12 cellular contexts compared by ENCODE assay signal in the genomic region with DNA sequence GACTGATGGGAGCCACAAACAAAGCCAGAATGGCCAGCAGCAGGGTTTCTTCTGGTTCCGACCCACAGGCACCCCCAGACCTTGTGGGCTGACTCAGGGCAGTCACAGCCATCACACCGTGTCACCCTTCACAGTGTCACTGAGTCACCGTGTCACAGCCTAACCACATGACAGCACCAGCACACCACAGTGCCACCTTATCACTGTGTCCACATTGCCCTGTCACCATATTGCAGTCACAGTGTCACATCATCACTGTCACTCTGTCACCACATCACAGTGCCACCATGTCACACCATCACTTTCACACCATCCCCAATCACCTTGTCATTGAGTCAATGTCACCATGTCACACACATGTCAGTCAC.
DNase-seq lines count a peak whose midpoint lies in the region; ATAC-seq, FAIRE-seq and TF ChIP-seq lines count a peak whose summit lies in the region.
"Had no signal": no experiment of that assay in that cellular context is flagged by ENCODE, and none has a peak within 500 bp of the region (broad histone marks: within the 10 kb centered on the region; RNA-seq: fewer than 3 reads in every experiment).

No MANE protein-coding gene starts in this region.

- H3K36me3 ChIP-seq in GM12878 (ENCODE audit: control insufficient read depth in 2 of 2, insufficient read depth in 2 of 2, low read length in 1 of 2) = no peaks in the 10 kb centered on the region
- no peaks in the 10 kb centered on the region for H3K36me3 ChIP-seq in spleen
- H3K36me3 ChIP-seq: thyroid gland had no signal

- H3K9me3 ChIP-seq in GM12878 (replicated peaks; ENCODE audit: control insufficient read depth, insufficient read depth, low read length) = no peaks in the 10 kb centered on the region
- no peaks in the 10 kb centered on the region for H3K9me3 ChIP-seq in spleen
- H3K9me3 ChIP-seq: thyroid gland had no signal

- no peak overlapping the region for H3K27ac Mint-ChIP-seq in type B pancreatic cell

- POLR2A ChIA-PET in GM12878 (lab: Charles Lee) = no interaction called here

- no peak for TF ChIP-seq EP300 in GM12878 (IDR thresholded peaks at IDR 0.05; ENCODE audit: borderline replicate concordance in 1 of 2, control insufficient read depth in 1 of 2, low read depth in 2 of 2, low read length in 2 of 2)

- no peak for FAIRE-seq in GM12878 (lab: Jason Lieb, UNC)
- FAIRE-seq: kidney had no signal

- RAD21 ChIA-PET in GM12878 (lab: Charles Lee; ENCODE audit: unreplicated experiment) = interaction anchor here (1.3 kb wide), 1 partner anchor 51 kb away, joined by 5 read pairs; no protein-coding TSS in a partner anchor

- no peak for TF ChIP-seq RAD21 in GM12878 (IDR thresholded peaks at IDR 0.05; ENCODE audit: insufficient read depth, low read depth, low read length)

- TF ChIP-seq POLR2A in GM12878 (IDR thresholded peaks at IDR 0.05; ENCODE audit: low read depth, low read length) (no peak), spleen (IDR thresholded peaks at IDR 0.05) (no peak)

- in situ Hi-C loops in GM12878 (cut with MboI) = no loop called here

- TF ChIP-seq CTCF in GM12878 (IDR thresholded peaks at IDR 0.05 in 2 of 3, conservative IDR thresholded peaks at IDR 0.05 in 1 of 3; ENCODE audit: control insufficient read depth in 2 of 3, extremely low read depth in 1 of 3, insufficient read depth in 1 of 3, low read depth in 3 of 3, low read length in 3 of 3) (no peak), spleen (IDR thresholded peaks at IDR 0.05 in 8 of 11, conservative IDR thresholded peaks at IDR 0.05 in 3 of 11) (no peak), type B pancreatic cell (conservative IDR thresholded peaks at IDR 0.05) (no peak)

- ATAC-seq in GM12878 = peak; percentile 72
- no peak for ATAC-seq in GM19467 (IDR thresholded peaks at IDR 0.05; ENCODE audit: unreplicated experiment)

- intact Hi-C loops in GM12878 (cut with micrococcal nuclease; ENCODE audit: unreplicated experiment) (no loop called here), spleen (cut with DNase I; ENCODE audit: low total_unique reads) (no loop called here)

- no peak overlapping the region for H3K4me3 ChIP-seq in Jurkat, Clone E6-1 (ENCODE audit: low read length)
- H3K4me3 ChIP-seq in GM12878 (no peak overlapping the region), spleen (no peak overlapping the region)
- H3K4me3 ChIP-seq: thyroid gland had no signal

- no peaks in the 10 kb centered on the region for H3K27me3 ChIP-seq in GM12878 (replicated peaks in 1 of 2; ENCODE audit: control insufficient read depth in 2 of 2, insufficient read depth in 2 of 2, low read length in 1 of 2)
- no peaks in the 10 kb centered on the region for H3K27me3 ChIP-seq in spleen (replicated peaks in 1 of 7)
- H3K27me3 ChIP-seq: thyroid gland had no signal

- 27% methylated on average over 3 of the region's 3 CpGs for WGBS in GM12878 (ENCODE audit: insufficient coverage, insufficient replicate concordance, low lambda C conversion rate, missing lambda C conversion rate)
- WGBS in spleen, 5 donors = 35 to 58% (median 41%) methylated on average over 3 of the region's 3 CpGs

- H3K4me3 Mint-ChIP-seq in type B pancreatic cell = no peak overlapping the region

- H3K27me3 Mint-ChIP-seq in type B pancreatic cell = no peaks in the 10 kb centered on the region

- 0 out of 2 replicates have a peak overlapping the region, but pooled peaks have one; percentile 8 for H3K27ac ChIP-seq in GM12878 (ENCODE audit: control insufficient read depth, insufficient read depth)
- peak overlapping the region in 2 of 8 donors; percentile 52 to 59 for H3K27ac ChIP-seq in spleen
- H3K27ac ChIP-seq: 22Rv1, thyroid gland had no signal

- H3K9ac ChIP-seq in GM12878 (ENCODE audit: control insufficient read depth, insufficient read depth, low read length) = no peak overlapping the region

- H4K20me1 ChIP-seq in GM12878 (ENCODE audit: control insufficient read depth, insufficient read depth) = no peaks in the 10 kb centered on the region

- H3K9me3 Mint-ChIP-seq in type B pancreatic cell = no peaks in the 10 kb centered on the region

- SMC1A ChIA-PET in GM12878 (lab: Charles Lee; ENCODE audit: uncharacterized antibody, unreplicated experiment) = no interaction called here

- no TSS peak for BruUV-seq in GM12878 (replicated peaks; lab: Mats Ljungman, UMichigan)

- no peaks in the 10 kb centered on the region for H3K79me2 ChIP-seq in GM12878 (ENCODE audit: control insufficient read depth, insufficient read depth, low read length)

- peaks cover 7% of the 10 kb centered on the region for H3K4me1 Mint-ChIP-seq in type B pancreatic cell (ENCODE audit: unreplicated experiment)

- no peak overlapping the region for H3K4me2 ChIP-seq in GM12878 (ENCODE audit: control insufficient read depth, insufficient read depth)

- peaks cover 18% of the 10 kb centered on the region for H3K4me1 ChIP-seq in GM12878 (ENCODE audit: control insufficient read depth, insufficient read depth, low read length)
- H3K4me1 ChIP-seq in spleen = peaks cover 0 to 21% (median 14%) of the 10 kb centered on the region in 6 donors
- H3K4me1 ChIP-seq: thyroid gland had no signal

- H3K36me3 Mint-ChIP-seq in type B pancreatic cell = no peaks in the 10 kb centered on the region

- H2AFZ ChIP-seq in GM12878 (ENCODE audit: control insufficient read depth, low read depth, low read length) = no peak overlapping the region

- CTCF ChIA-PET in GM12878 (lab: Yijun Ruan, JAX) = no interaction called here

- DNase-seq in NK-92 treated with Interleukin-12 subunit alpha and Interleukin-12 subunit beta, amount 100 ng/mL, for 24 hours (lab: John Stamatoyannopoulos, UW) = peak; percentile 45
- DNase-seq in NK-92 (lab: John Stamatoyannopoulos, UW; ENCODE audit: unreplicated experiment) (no peak), GM12878 (ENCODE audit: low read depth, low spot score) (peak; percentile 12), spleen (peak; percentile 68), DMS 273 treated with DMSO at 0.1 percent for 48 hours (lab: John Stamatoyannopoulos, UW) (no peak), type B pancreatic cell (ENCODE audit: extremely low spot score, unreplicated experiment) (no peak)
- DNase-seq in Jurkat, Clone E6-1 (ENCODE audit: low read depth, low spot score) = peak; percentile 65
- DNase-seq: central memory CD4-positive, alpha-beta T cell; kidney; thyroid gland had no signal

TF ChIP-seq in GM12878, 131 proteins besides CTCF, POLR2A, EP300 and RAD21 (continues in another document):
- TF ChIP-seq TBL1XR1 (IDR thresholded peaks at IDR 0.05; ENCODE audit: low read depth, low read length) = no peak
- peak; percentile 76 for TF ChIP-seq NR2F1 (conservative IDR thresholded peaks at IDR 0.05)
- TF ChIP-seq, protein P1, sequence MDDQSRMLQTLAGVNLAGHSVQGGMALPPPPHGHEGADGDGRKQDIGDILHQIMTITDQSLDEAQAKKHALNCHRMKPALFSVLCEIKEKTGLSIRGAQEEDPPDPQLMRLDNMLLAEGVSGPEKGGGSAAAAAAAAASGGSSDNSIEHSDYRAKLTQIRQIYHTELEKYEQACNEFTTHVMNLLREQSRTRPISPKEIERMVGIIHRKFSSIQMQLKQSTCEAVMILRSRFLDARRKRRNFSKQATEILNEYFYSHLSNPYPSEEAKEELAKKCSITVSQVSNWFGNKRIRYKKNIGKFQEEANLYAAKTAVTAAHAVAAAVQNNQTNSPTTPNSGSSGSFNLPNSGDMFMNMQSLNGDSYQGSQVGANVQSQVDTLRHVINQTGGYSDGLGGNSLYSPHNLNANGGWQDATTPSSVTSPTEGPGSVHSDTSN (IDR thresholded peaks at IDR 0.05; ENCODE audit: insufficient replicate concordance, low read depth, low read length) = peak; percentile 51
- TF ChIP-seq, protein P2, sequence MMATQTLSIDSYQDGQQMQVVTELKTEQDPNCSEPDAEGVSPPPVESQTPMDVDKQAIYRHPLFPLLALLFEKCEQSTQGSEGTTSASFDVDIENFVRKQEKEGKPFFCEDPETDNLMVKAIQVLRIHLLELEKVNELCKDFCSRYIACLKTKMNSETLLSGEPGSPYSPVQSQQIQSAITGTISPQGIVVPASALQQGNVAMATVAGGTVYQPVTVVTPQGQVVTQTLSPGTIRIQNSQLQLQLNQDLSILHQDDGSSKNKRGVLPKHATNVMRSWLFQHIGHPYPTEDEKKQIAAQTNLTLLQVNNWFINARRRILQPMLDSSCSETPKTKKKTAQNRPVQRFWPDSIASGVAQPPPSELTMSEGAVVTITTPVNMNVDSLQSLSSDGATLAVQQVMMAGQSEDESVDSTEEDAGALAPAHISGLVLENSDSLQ (IDR thresholded peaks at IDR 0.05) = peak; percentile 74
- TF ChIP-seq RUNX3 (IDR thresholded peaks at IDR 0.05; ENCODE audit: low read length) = peak; percentile 35; the same call in 1 of the 2 replicates
- peak in 1 of 2 experiments; percentile 50; a peak in 2 of 4 replicates for TF ChIP-seq BHLHE40 (IDR thresholded peaks at IDR 0.05; ENCODE audit: borderline replicate concordance in 1 of 2, low read depth in 2 of 2, low read length in 1 of 2)
- TF ChIP-seq IKZF2 (IDR thresholded peaks at IDR 0.05) = peak in 1 of 2 experiments; percentile 16; a peak in 1 of 4 replicates
- TF ChIP-seq, protein P3, sequence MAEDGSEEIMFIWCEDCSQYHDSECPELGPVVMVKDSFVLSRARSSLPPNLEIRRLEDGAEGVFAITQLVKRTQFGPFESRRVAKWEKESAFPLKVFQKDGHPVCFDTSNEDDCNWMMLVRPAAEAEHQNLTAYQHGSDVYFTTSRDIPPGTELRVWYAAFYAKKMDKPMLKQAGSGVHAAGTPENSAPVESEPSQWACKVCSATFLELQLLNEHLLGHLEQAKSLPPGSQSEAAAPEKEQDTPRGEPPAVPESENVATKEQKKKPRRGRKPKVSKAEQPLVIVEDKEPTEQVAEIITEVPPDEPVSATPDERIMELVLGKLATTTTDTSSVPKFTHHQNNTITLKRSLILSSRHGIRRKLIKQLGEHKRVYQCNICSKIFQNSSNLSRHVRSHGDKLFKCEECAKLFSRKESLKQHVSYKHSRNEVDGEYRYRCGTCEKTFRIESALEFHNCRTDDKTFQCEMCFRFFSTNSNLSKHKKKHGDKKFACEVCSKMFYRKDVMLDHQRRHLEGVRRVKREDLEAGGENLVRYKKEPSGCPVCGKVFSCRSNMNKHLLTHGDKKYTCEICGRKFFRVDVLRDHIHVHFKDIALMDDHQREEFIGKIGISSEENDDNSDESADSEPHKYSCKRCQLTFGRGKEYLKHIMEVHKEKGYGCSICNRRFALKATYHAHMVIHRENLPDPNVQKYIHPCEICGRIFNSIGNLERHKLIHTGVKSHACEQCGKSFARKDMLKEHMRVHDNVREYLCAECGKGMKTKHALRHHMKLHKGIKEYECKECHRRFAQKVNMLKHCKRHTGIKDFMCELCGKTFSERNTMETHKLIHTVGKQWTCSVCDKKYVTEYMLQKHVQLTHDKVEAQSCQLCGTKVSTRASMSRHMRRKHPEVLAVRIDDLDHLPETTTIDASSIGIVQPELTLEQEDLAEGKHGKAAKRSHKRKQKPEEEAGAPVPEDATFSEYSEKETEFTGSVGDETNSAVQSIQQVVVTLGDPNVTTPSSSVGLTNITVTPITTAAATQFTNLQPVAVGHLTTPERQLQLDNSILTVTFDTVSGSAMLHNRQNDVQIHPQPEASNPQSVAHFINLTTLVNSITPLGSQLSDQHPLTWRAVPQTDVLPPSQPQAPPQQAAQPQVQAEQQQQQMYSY (CRISPR knock-in tag; IDR thresholded peaks at IDR 0.05) = no peak
- no peak for TF ChIP-seq ZNF207 (IDR thresholded peaks at IDR 0.05; ENCODE audit: borderline replicate concordance)

Comparison
In these comparisons a context has a peak if more than half of its experiments do, and no peak if none do; other contexts are left out.
1. DNase-seq: peak in NK-92 treated with Interleukin-12 subunit alpha and Interleukin-12 subunit beta, amount 100 ng/mL, for 24 hours (single experiment), Jurkat, Clone E6-1 (single experiment), GM12878 (single experiment) and spleen (single experiment); none in NK-92 (single experiment), DMS 273 treated with DMSO at 0.1 percent for 48 hours (single experiment) and type B pancreatic cell (single experiment).